ENCODE assay signal across 9 cellular contexts in the genomic region with DNA sequence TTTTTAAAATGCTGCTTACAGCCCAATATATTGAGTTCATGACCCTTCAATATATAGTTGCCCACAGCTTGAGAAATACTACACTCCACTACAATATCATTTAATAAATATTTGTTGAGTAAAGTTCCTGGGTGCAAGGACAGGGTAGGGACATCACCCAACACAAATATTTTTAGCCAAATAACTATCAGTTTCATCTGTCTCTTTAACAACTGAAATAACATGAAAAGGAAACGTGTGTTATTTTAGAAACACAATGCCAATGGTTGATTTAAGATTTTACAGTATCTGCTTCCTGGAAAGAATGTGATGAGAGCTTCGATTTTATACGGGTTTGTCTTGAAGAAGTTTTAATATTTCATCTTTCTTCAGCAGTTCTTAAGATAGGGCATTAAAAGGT.
DNase-seq lines count a peak whose midpoint lies in the region; ATAC-seq, FAIRE-seq and TF ChIP-seq lines count a peak whose summit lies in the region.
"Had no signal": no experiment of that assay in that cellular context is flagged by ENCODE, and none has a peak within 500 bp of the region (broad histone marks: within the 10 kb centered on the region; RNA-seq: fewer than 3 reads in every experiment).

No MANE protein-coding gene starts in this region.

- no peak for TF ChIP-seq CTCF in pancreas (IDR thresholded peaks at IDR 0.05)
- no peak for TF ChIP-seq CTCF in glutamatergic neuron (IDR thresholded peaks at IDR 0.05; ENCODE audit: partially characterized antibody, unreplicated experiment)

- no peaks in the 10 kb centered on the region for H3K9me3 Mint-ChIP-seq in glutamatergic neuron (ENCODE audit: unreplicated experiment)

- H3K4me3 ChIP-seq in pancreas: peak overlapping the region in 1 of 4 donors; percentile 13

- H3K27ac ChIP-seq in pancreas: peak overlapping the region in 3 of 4 donors; percentile 2 to 75 (median 70)

- no peaks in the 10 kb centered on the region for H3K27me3 ChIP-seq in pancreas

- intact Hi-C loops in pancreas (cut with DNase I): no loop called here
- intact Hi-C loops in left colon (cut with DNase I, micrococcal nuclease): no loop called here

- DNase-seq in T-helper 17 cell (no peak), pancreas (no peak), DMS153 treated with DMSO at 0.1 percent for 48 hours (lab: John Stamatoyannopoulos, UW; ENCODE audit: unreplicated experiment) (no peak), glutamatergic neuron (no peak), medulla oblongata (ENCODE audit: extremely low spot score) (no peak), left colon (no peak)
- DNase-seq: NCI-H524 treated with DMSO at 0.1 percent for 48 hours had no signal

- H3K4me1 Mint-ChIP-seq in T-helper 17 cell (peaks cover 10% of the 10 kb centered on the region), glutamatergic neuron (ENCODE audit: low read depth, unreplicated experiment) (no peaks in the 10 kb centered on the region)

- ATAC-seq in GM18909 (IDR thresholded peaks at IDR 0.05; ENCODE audit: poor library complexity, unreplicated experiment) (peak; percentile 35), HG02840 (IDR thresholded peaks at IDR 0.05; ENCODE audit: low FRiP score, unreplicated experiment) (peak; percentile 34), T-helper 17 cell (peak; percentile 6), pancreas (peak; percentile 43 to 73 (median 64)), left colon (no peak)

- peaks cover 0 to 13% (median 8%) of the 10 kb centered on the region in 3 donors for H3K4me1 ChIP-seq in pancreas

- peak overlapping the region; percentile 90 for H3K27ac Mint-ChIP-seq in T-helper 17 cell
- no peak overlapping the region for H3K27ac Mint-ChIP-seq in glutamatergic neuron (ENCODE audit: unreplicated experiment)

- H3K36me3 Mint-ChIP-seq in T-helper 17 cell (ENCODE audit: low read depth) (no peaks in the 10 kb centered on the region), glutamatergic neuron (ENCODE audit: unreplicated experiment) (no peaks in the 10 kb centered on the region)

- 2 to 6% methylated on average over 3 of the region's 3 CpGs for WGBS in pancreas, 2 donors

- no peaks in the 10 kb centered on the region for H3K36me3 ChIP-seq in pancreas

- H3K9me3 ChIP-seq in T-helper 17 cell (ENCODE audit: control insufficient read depth, low read length, poor library complexity, severe bottlenecking): no peaks in the 10 kb centered on the region
- no peaks in the 10 kb centered on the region for H3K9me3 ChIP-seq in pancreas

- FAIRE-seq in pancreas (lab: Jason Lieb, UNC): no peak

- H3K4me3 Mint-ChIP-seq in T-helper 17 cell (peak overlapping the region; percentile 81), glutamatergic neuron (ENCODE audit: unreplicated experiment) (no peak overlapping the region)

- H3K27me3 Mint-ChIP-seq in T-helper 17 cell: no peaks in the 10 kb centered on the region
- no peaks in the 10 kb centered on the region for H3K27me3 Mint-ChIP-seq in glutamatergic neuron (ENCODE audit: unreplicated experiment)
